ENCODE assay signal across 2 cellular contexts in the genomic region with DNA sequence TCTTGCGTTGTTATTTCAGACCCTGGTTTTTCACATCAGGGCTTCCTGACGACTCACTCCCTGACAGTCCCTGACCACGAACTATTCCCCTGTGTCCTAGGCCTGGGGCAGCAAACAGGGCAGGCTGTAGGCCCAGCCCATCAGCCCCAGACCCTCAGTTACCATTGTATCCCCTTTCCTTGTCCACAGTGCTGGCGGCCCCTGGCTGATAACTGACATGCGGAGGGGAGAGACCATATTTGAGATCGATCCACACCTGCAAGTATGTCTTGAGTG.
TF ChIP-seq lines count a peak whose summit lies in the region.

No MANE protein-coding gene starts in this region.

TF ChIP-seq in HepG2, 621 proteins besides CTCF, POLR2A, EP300 and RAD21 (continues in another document):
- TF ChIP-seq, protein P1, sequence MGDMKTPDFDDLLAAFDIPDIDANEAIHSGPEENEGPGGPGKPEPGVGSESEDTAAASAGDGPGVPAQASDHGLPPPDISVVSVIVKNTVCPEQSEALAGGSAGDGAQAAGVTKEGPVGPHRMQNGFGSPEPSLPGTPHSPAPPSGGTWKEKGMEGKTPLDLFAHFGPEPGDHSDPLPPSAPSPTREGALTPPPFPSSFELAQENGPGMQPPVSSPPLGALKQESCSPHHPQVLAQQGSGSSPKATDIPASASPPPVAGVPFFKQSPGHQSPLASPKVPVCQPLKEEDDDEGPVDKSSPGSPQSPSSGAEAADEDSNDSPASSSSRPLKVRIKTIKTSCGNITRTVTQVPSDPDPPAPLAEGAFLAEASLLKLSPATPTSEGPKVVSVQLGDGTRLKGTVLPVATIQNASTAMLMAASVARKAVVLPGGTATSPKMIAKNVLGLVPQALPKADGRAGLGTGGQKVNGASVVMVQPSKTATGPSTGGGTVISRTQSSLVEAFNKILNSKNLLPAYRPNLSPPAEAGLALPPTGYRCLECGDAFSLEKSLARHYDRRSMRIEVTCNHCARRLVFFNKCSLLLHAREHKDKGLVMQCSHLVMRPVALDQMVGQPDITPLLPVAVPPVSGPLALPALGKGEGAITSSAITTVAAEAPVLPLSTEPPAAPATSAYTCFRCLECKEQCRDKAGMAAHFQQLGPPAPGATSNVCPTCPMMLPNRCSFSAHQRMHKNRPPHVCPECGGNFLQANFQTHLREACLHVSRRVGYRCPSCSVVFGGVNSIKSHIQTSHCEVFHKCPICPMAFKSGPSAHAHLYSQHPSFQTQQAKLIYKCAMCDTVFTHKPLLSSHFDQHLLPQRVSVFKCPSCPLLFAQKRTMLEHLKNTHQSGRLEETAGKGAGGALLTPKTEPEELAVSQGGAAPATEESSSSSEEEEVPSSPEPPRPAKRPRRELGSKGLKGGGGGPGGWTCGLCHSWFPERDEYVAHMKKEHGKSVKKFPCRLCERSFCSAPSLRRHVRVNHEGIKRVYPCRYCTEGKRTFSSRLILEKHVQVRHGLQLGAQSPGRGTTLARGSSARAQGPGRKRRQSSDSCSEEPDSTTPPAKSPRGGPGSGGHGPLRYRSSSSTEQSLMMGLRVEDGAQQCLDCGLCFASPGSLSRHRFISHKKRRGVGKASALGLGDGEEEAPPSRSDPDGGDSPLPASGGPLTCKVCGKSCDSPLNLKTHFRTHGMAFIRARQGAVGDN (CRISPR knock-in tag; IDR thresholded peaks at IDR 0.05) = peak; percentile 15; the same call in 1 of the 2 replicates
- peak; percentile 10; the same call in 1 of the 2 replicates for TF ChIP-seq TARDBP (CRISPR knock-in tag; IDR thresholded peaks at IDR 0.05)
- TF ChIP-seq AHR (CRISPR knock-in tag; IDR thresholded peaks at IDR 0.05) = no peak
- TF ChIP-seq NR1H2 (CRISPR knock-in tag; IDR thresholded peaks at IDR 0.05; ENCODE audit: borderline replicate concordance, low read depth) = no peak
- TF ChIP-seq TEAD3 (CRISPR knock-in tag; optimal IDR thresholded peaks at IDR 0.05; ENCODE audit: borderline replicate concordance) = no peak
- TF ChIP-seq, protein P2, sequence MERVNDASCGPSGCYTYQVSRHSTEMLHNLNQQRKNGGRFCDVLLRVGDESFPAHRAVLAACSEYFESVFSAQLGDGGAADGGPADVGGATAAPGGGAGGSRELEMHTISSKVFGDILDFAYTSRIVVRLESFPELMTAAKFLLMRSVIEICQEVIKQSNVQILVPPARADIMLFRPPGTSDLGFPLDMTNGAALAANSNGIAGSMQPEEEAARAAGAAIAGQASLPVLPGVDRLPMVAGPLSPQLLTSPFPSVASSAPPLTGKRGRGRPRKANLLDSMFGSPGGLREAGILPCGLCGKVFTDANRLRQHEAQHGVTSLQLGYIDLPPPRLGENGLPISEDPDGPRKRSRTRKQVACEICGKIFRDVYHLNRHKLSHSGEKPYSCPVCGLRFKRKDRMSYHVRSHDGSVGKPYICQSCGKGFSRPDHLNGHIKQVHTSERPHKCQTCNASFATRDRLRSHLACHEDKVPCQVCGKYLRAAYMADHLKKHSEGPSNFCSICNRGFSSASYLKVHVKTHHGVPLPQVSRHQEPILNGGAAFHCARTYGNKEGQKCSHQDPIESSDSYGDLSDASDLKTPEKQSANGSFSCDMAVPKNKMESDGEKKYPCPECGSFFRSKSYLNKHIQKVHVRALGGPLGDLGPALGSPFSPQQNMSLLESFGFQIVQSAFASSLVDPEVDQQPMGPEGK (CRISPR knock-in tag; IDR thresholded peaks at IDR 0.05) = no peak
- TF ChIP-seq, protein P3, sequence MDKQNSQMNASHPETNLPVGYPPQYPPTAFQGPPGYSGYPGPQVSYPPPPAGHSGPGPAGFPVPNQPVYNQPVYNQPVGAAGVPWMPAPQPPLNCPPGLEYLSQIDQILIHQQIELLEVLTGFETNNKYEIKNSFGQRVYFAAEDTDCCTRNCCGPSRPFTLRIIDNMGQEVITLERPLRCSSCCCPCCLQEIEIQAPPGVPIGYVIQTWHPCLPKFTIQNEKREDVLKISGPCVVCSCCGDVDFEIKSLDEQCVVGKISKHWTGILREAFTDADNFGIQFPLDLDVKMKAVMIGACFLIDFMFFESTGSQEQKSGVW (CRISPR knock-in tag; IDR thresholded peaks at IDR 0.05; ENCODE audit: borderline replicate concordance) = no peak
- 0 out of 2 replicates have a peak, but pooled peaks have one; percentile 31 for TF ChIP-seq HOXA9 (CRISPR knock-in tag; IDR thresholded peaks at IDR 0.05; ENCODE audit: borderline replicate concordance)
- TF ChIP-seq, protein P4, sequence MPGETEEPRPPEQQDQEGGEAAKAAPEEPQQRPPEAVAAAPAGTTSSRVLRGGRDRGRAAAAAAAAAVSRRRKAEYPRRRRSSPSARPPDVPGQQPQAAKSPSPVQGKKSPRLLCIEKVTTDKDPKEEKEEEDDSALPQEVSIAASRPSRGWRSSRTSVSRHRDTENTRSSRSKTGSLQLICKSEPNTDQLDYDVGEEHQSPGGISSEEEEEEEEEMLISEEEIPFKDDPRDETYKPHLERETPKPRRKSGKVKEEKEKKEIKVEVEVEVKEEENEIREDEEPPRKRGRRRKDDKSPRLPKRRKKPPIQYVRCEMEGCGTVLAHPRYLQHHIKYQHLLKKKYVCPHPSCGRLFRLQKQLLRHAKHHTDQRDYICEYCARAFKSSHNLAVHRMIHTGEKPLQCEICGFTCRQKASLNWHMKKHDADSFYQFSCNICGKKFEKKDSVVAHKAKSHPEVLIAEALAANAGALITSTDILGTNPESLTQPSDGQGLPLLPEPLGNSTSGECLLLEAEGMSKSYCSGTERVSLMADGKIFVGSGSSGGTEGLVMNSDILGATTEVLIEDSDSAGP (CRISPR knock-in tag; IDR thresholded peaks at IDR 0.05; ENCODE audit: borderline replicate concordance) = 0 out of 2 replicates have a peak, but pooled peaks have one; percentile 6
- no peak for TF ChIP-seq ZNF160 (CRISPR knock-in tag; IDR thresholded peaks at IDR 0.05)
- no peak for TF ChIP-seq MED13 (CRISPR knock-in tag; IDR thresholded peaks at IDR 0.05)
- TF ChIP-seq PRMT3 (CRISPR knock-in tag; IDR thresholded peaks at IDR 0.05; ENCODE audit: borderline replicate concordance, low read depth) = no peak
- TF ChIP-seq CHD4 (IDR thresholded peaks at IDR 0.05; ENCODE audit: borderline replicate concordance, low read length) = no peak
- TF ChIP-seq CHCHD3 (CRISPR knock-in tag; IDR thresholded peaks at IDR 0.05) = no peak
- no peak for TF ChIP-seq JARID2 (CRISPR knock-in tag; IDR thresholded peaks at IDR 0.05; ENCODE audit: insufficient replicate concordance)
- TF ChIP-seq GZF1 (CRISPR knock-in tag; IDR thresholded peaks at IDR 0.05) = no peak
- TF ChIP-seq, protein P5, sequence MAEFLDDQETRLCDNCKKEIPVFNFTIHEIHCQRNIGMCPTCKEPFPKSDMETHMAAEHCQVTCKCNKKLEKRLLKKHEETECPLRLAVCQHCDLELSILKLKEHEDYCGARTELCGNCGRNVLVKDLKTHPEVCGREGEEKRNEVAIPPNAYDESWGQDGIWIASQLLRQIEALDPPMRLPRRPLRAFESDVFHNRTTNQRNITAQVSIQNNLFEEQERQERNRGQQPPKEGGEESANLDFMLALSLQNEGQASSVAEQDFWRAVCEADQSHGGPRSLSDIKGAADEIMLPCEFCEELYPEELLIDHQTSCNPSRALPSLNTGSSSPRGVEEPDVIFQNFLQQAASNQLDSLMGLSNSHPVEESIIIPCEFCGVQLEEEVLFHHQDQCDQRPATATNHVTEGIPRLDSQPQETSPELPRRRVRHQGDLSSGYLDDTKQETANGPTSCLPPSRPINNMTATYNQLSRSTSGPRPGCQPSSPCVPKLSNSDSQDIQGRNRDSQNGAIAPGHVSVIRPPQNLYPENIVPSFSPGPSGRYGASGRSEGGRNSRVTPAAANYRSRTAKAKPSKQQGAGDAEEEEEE (CRISPR knock-in tag; IDR thresholded peaks at IDR 0.05; ENCODE audit: borderline replicate concordance) = no peak
- TF ChIP-seq REL (CRISPR knock-in tag; conservative IDR thresholded peaks at IDR 0.05) = no peak

TF ChIP-seq in GM23338, 12 proteins besides CTCF, POLR2A, EP300 and RAD21:
- no peak for TF ChIP-seq STAT1 (IDR thresholded peaks at IDR 0.05; ENCODE audit: unreplicated experiment)
- no peak for TF ChIP-seq EZH2 (IDR thresholded peaks at IDR 0.05; ENCODE audit: low read depth, unreplicated experiment)
- TF ChIP-seq, protein P6, sequence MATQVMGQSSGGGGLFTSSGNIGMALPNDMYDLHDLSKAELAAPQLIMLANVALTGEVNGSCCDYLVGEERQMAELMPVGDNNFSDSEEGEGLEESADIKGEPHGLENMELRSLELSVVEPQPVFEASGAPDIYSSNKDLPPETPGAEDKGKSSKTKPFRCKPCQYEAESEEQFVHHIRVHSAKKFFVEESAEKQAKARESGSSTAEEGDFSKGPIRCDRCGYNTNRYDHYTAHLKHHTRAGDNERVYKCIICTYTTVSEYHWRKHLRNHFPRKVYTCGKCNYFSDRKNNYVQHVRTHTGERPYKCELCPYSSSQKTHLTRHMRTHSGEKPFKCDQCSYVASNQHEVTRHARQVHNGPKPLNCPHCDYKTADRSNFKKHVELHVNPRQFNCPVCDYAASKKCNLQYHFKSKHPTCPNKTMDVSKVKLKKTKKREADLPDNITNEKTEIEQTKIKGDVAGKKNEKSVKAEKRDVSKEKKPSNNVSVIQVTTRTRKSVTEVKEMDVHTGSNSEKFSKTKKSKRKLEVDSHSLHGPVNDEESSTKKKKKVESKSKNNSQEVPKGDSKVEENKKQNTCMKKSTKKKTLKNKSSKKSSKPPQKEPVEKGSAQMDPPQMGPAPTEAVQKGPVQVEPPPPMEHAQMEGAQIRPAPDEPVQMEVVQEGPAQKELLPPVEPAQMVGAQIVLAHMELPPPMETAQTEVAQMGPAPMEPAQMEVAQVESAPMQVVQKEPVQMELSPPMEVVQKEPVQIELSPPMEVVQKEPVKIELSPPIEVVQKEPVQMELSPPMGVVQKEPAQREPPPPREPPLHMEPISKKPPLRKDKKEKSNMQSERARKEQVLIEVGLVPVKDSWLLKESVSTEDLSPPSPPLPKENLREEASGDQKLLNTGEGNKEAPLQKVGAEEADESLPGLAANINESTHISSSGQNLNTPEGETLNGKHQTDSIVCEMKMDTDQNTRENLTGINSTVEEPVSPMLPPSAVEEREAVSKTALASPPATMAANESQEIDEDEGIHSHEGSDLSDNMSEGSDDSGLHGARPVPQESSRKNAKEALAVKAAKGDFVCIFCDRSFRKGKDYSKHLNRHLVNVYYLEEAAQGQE (IDR thresholded peaks at IDR 0.05; ENCODE audit: unreplicated experiment) = no peak
- no peak for TF ChIP-seq ZNF114 (CRISPR knock-in tag; IDR thresholded peaks at IDR 0.05)
- no peak for TF ChIP-seq POLR2AphosphoS5 (IDR thresholded peaks at IDR 0.05; ENCODE audit: low read depth)
- TF ChIP-seq JUNB (IDR thresholded peaks at IDR 0.05; ENCODE audit: unreplicated experiment) = no peak
- no peak for TF ChIP-seq EZH2phosphoT487 (IDR thresholded peaks at IDR 0.05; ENCODE audit: unreplicated experiment)
- no peak for TF ChIP-seq ZNF331 (CRISPR knock-in tag; IDR thresholded peaks at IDR 0.05; ENCODE audit: low read depth)
- no peak for TF ChIP-seq CREB1 (CRISPR knock-in tag; IDR thresholded peaks at IDR 0.05; ENCODE audit: low read depth)
- TF ChIP-seq, protein P7, sequence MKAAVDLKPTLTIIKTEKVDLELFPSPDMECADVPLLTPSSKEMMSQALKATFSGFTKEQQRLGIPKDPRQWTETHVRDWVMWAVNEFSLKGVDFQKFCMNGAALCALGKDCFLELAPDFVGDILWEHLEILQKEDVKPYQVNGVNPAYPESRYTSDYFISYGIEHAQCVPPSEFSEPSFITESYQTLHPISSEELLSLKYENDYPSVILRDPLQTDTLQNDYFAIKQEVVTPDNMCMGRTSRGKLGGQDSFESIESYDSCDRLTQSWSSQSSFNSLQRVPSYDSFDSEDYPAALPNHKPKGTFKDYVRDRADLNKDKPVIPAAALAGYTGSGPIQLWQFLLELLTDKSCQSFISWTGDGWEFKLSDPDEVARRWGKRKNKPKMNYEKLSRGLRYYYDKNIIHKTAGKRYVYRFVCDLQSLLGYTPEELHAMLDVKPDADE (IDR thresholded peaks at IDR 0.05) = no peak
- TF ChIP-seq, protein P8, sequence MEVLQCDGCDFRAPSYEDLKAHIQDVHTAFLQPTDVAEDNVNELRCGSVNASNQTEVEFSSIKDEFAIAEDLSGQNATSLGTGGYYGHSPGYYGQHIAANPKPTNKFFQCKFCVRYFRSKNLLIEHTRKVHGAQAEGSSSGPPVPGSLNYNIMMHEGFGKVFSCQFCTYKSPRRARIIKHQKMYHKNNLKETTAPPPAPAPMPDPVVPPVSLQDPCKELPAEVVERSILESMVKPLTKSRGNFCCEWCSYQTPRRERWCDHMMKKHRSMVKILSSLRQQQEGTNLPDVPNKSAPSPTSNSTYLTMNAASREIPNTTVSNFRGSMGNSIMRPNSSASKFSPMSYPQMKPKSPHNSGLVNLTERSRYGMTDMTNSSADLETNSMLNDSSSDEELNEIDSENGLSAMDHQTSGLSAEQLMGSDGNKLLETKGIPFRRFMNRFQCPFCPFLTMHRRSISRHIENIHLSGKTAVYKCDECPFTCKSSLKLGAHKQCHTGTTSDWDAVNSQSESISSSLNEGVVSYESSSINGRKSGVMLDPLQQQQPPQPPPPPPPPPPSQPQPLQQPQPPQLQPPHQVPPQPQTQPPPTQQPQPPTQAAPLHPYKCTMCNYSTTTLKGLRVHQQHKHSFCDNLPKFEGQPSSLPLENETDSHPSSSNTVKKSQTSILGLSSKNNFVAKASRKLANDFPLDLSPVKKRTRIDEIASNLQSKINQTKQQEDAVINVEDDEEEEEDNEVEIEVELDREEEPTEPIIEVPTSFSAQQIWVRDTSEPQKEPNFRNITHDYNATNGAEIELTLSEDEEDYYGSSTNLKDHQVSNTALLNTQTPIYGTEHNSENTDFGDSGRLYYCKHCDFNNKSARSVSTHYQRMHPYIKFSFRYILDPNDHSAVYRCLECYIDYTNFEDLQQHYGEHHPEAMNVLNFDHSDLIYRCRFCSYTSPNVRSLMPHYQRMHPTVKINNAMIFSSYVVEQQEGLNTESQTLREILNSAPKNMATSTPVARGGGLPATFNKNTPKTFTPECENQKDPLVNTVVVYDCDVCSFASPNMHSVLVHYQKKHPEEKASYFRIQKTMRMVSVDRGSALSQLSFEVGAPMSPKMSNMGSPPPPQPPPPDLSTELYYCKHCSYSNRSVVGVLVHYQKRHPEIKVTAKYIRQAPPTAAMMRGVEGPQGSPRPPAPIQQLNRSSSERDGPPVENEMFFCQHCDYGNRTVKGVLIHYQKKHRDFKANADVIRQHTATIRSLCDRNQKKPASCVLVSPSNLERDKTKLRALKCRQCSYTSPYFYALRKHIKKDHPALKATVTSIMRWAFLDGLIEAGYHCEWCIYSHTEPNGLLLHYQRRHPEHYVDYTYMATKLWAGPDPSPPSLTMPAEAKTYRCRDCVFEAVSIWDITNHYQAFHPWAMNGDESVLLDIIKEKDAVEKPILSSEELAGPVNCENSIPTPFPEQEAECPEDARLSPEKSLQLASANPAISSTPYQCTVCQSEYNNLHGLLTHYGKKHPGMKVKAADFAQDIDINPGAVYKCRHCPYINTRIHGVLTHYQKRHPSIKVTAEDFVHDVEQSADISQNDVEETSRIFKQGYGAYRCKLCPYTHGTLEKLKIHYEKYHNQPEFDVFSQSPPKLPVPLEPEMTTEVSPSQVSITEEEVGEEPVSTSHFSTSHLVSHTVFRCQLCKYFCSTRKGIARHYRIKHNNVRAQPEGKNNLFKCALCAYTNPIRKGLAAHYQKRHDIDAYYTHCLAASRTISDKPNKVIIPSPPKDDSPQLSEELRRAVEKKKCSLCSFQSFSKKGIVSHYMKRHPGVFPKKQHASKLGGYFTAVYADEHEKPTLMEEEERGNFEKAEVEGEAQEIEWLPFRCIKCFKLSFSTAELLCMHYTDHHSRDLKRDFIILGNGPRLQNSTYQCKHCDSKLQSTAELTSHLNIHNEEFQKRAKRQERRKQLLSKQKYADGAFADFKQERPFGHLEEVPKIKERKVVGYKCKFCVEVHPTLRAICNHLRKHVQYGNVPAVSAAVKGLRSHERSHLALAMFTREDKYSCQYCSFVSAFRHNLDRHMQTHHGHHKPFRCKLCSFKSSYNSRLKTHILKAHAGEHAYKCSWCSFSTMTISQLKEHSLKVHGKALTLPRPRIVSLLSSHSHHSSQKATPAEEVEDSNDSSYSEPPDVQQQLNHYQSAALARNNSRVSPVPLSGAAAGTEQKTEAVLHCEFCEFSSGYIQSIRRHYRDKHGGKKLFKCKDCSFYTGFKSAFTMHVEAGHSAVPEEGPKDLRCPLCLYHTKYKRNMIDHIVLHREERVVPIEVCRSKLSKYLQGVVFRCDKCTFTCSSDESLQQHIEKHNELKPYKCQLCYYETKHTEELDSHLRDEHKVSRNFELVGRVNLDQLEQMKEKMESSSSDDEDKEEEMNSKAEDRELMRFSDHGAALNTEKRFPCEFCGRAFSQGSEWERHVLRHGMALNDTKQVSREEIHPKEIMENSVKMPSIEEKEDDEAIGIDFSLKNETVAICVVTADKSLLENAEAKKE (CRISPR knock-in tag; IDR thresholded peaks at IDR 0.05) = no peak
- no peak for TF ChIP-seq NANOG (IDR thresholded peaks at IDR 0.05; ENCODE audit: borderline replicate concordance)
